12 cellular contexts compared by ENCODE assay signal in the genomic region with DNA sequence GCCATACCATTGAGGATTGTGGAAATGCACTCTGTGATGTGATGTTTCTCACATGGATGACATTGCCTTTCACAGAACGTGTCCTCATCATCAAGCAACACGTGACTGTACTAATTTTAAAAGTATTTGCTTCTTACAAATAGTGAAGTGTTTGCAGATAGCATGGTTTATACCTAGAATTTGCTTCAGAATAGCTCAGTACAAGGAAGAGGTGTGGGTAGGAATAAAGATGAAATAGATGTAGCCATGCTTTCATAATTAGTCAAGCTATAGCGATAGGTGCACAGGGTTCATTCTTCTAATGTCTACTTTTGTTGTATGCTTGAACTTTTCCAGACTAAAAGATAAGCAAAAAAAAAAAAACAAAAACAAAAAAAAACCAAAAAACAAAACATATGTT.
"Had no signal": no experiment of that assay in that cellular context is flagged by ENCODE, and none has a peak within 500 bp of the region (broad histone marks: within the 10 kb centered on the region; RNA-seq: fewer than 3 reads in every experiment).

No MANE protein-coding gene starts in this region.

- H3K4me3 ChIP-seq: adrenal gland, hepatocyte, pancreas had no signal

- H3K27ac Mint-ChIP-seq: WTC11 had no signal

- H3K4me2 ChIP-seq: hepatocyte had no signal

- H3K4me1 ChIP-seq: adrenal gland, pancreas had no signal

- DNase-seq: activated CD4-positive, alpha-beta T cell treated with anti-CD3 and anti-CD28 coated beads, Interleukin-2, amount 50 U/mL, for 4 hours; activated CD8-positive, alpha-beta memory T cell treated with anti-CD3 and anti-CD28 coated beads, Interleukin-2, amount 50 U/mL, for 4 hours; adrenal gland; cortex of kidney; pancreas; stimulated activated CD4-positive, alpha-beta T cell treated with anti-CD3 and anti-CD28 coated beads, Interleukin-12 subunit alpha, Interleukin-12 subunit beta, amount 100 ng/mL, for 4 hours; stimulated activated CD4-positive, alpha-beta T cell treated with anti-CD3 and anti-CD28 coated beads, Interleukin-2, amount 100 ng/mL, for 48 hours had no signal

- H3K27me3 ChIP-seq: adrenal gland, hepatocyte, pancreas had no signal

- H2AFZ ChIP-seq: hepatocyte had no signal

- ATAC-seq: effector memory CD8-positive, alpha-beta T cell had no signal

- FAIRE-seq: pancreas, urothelium cell line had no signal

- H3K36me3 ChIP-seq: adrenal gland, pancreas had no signal

- H3K27me3 Mint-ChIP-seq: effector memory CD8-positive, alpha-beta T cell had no signal

- H3K9me3 ChIP-seq: adrenal gland, pancreas had no signal

- H3K36me3 Mint-ChIP-seq: WTC11 had no signal

- H3K9me3 Mint-ChIP-seq: effector memory CD8-positive, alpha-beta T cell; neural crest cell; WTC11 had no signal

- H3K4me3 Mint-ChIP-seq: neural crest cell, WTC11 had no signal

- H3K27ac ChIP-seq: adrenal gland, hepatocyte, pancreas had no signal
